Comparison of ENCODE assay signal across 8 cellular contexts in genomic region chr13:73849292-73849691, GRCh38.
A peak's percentile ranks its signal among the peaks of the same experiment; 100 is the strongest.
DNase-seq lines count a peak whose midpoint lies in the region; ATAC-seq and TF ChIP-seq lines count a peak whose summit lies in the region.

No MANE protein-coding gene starts in this region.

- H3K9ac ChIP-seq in mesenchymal stem cell (ENCODE audit: low read length), result no peak overlapping the region

- peaks cover 41% of the 10 kb centered on the region for H3K4me1 Mint-ChIP-seq in activated CD4-positive, alpha-beta T cell treated with anti-CD3 and anti-CD28 coated beads for 36 hours
- peaks cover 40% of the 10 kb centered on the region for H3K4me1 Mint-ChIP-seq in activated CD8-positive, alpha-beta T cell treated with anti-CD3 and anti-CD28 coated beads for 36 hours (ENCODE audit: low read depth)

- no peak overlapping the region for H2AFZ ChIP-seq in mesenchymal stem cell (ENCODE audit: low read depth, low read length)

- no peak overlapping the region for H3K4me3 Mint-ChIP-seq in activated CD4-positive, alpha-beta T cell treated with anti-CD3 and anti-CD28 coated beads for 36 hours
- H3K4me3 Mint-ChIP-seq in activated CD8-positive, alpha-beta T cell treated with anti-CD3 and anti-CD28 coated beads for 36 hours, result no peak overlapping the region

- POLR2A ChIA-PET in activated CD4-positive, alpha-beta T cell treated with anti-CD3 and anti-CD28 coated beads for 36 hours (lab: Charles Lee), result no interaction called here
- POLR2A ChIA-PET in activated CD8-positive, alpha-beta T cell treated with anti-CD3 and anti-CD28 coated beads for 36 hours (lab: Charles Lee), result no interaction called here

- H3K4me3 ChIP-seq in mesenchymal stem cell (ENCODE audit: insufficient read depth in 1 of 2, low read depth in 1 of 2, low read length in 2 of 2), result no peak overlapping the region

- H2BK120ac ChIP-seq in mesenchymal stem cell (ENCODE audit: low read depth, low read length), result no peak overlapping the region

- H3K4me1 ChIP-seq in mesenchymal stem cell (ENCODE audit: control insufficient read depth, insufficient read depth, low read depth, low read length), result no peaks in the 10 kb centered on the region

- no peak overlapping the region for H4K8ac ChIP-seq in mesenchymal stem cell (ENCODE audit: low read length)

- no peak overlapping the region for H2BK15ac ChIP-seq in mesenchymal stem cell (ENCODE audit: low read depth, poor library complexity, severe bottlenecking)

- H3K27ac ChIP-seq in mesenchymal stem cell (ENCODE audit: low read length, poor library complexity, severe bottlenecking), result no peak overlapping the region

- H3K36me3 ChIP-seq in mesenchymal stem cell (ENCODE audit: control insufficient read depth in 1 of 2, insufficient read depth in 2 of 2, low read depth in 1 of 2, low read length in 2 of 2), result peaks cover 5 to 10% of the 10 kb centered on the region in 2 experiments

- peaks cover 4% of the 10 kb centered on the region for H3K79me1 ChIP-seq in mesenchymal stem cell (replicated peaks; ENCODE audit: low read length, poor library complexity, severe bottlenecking)

- H3K36me3 Mint-ChIP-seq in activated CD4-positive, alpha-beta T cell treated with anti-CD3 and anti-CD28 coated beads for 36 hours (ENCODE audit: low read depth), result peaks cover 14% of the 10 kb centered on the region
- H3K36me3 Mint-ChIP-seq in activated CD8-positive, alpha-beta T cell treated with anti-CD3 and anti-CD28 coated beads for 36 hours (ENCODE audit: low read depth), result peaks cover 15% of the 10 kb centered on the region

- peak; percentile 32 for DNase-seq in activated CD4-positive, alpha-beta T cell treated with anti-CD3 and anti-CD28 coated beads for 36 hours
- DNase-seq in activated CD4-positive, alpha-beta T cell treated with anti-CD3 and anti-CD28 coated beads, Interleukin-2, amount 50 U/mL, for 48 hours, result no peak
- DNase-seq in activated CD8-positive, alpha-beta T cell treated with anti-CD3 and anti-CD28 coated beads for 36 hours, result peak; percentile 43
- DNase-seq in mesenchymal stem cell (peak; percentile 78), COR-L47 (lab: John Stamatoyannopoulos, UW) (no peak), HuH-7.5 (ENCODE audit: low spot score) (no peak)

- H3K14ac ChIP-seq in mesenchymal stem cell (ENCODE audit: low read length in 2 of 2), result no peak overlapping the region

- H3K4me2 ChIP-seq in mesenchymal stem cell (ENCODE audit: low read length, poor library complexity, severe bottlenecking), result no peak overlapping the region

- H3K18ac ChIP-seq in mesenchymal stem cell (ENCODE audit: low read depth in 1 of 2, low read length in 2 of 2), result no peak overlapping the region

- no peak overlapping the region for H2BK5ac ChIP-seq in mesenchymal stem cell (ENCODE audit: low read depth, low read length, poor library complexity, severe bottlenecking)

- H3K4ac ChIP-seq in mesenchymal stem cell (ENCODE audit: low read depth in 1 of 2, low read length in 2 of 2), result no peak overlapping the region

- H3K23ac ChIP-seq in mesenchymal stem cell (ENCODE audit: low read length in 2 of 2), result no peak overlapping the region

- no peak overlapping the region for H4K91ac ChIP-seq in mesenchymal stem cell (ENCODE audit: low read length)

- TF ChIP-seq CTCF in activated CD8-positive, alpha-beta T cell treated with anti-CD3 and anti-CD28 coated beads for 36 hours (IDR thresholded peaks at IDR 0.05), result peak; percentile 32

- H3K9me3 Mint-ChIP-seq in activated CD4-positive, alpha-beta T cell treated with anti-CD3 and anti-CD28 coated beads for 36 hours (ENCODE audit: low read depth), result no peaks in the 10 kb centered on the region
- no peaks in the 10 kb centered on the region for H3K9me3 Mint-ChIP-seq in activated CD8-positive, alpha-beta T cell treated with anti-CD3 and anti-CD28 coated beads for 36 hours

- no peaks in the 10 kb centered on the region for H3K27me3 Mint-ChIP-seq in activated CD4-positive, alpha-beta T cell treated with anti-CD3 and anti-CD28 coated beads for 36 hours
- H3K27me3 Mint-ChIP-seq in activated CD8-positive, alpha-beta T cell treated with anti-CD3 and anti-CD28 coated beads for 36 hours, result no peaks in the 10 kb centered on the region

- ATAC-seq in activated CD4-positive, alpha-beta T cell treated with anti-CD3 and anti-CD28 coated beads for 36 hours, result peak; percentile 36
- ATAC-seq in HG03139 (IDR thresholded peaks at IDR 0.05; ENCODE audit: unreplicated experiment) (peak; percentile 55), GM21381 (IDR thresholded peaks at IDR 0.05; ENCODE audit: unreplicated experiment) (no peak)
- ATAC-seq in activated CD8-positive, alpha-beta T cell treated with anti-CD3 and anti-CD28 coated beads for 36 hours, result peak; percentile 39

- CTCF ChIA-PET in activated CD4-positive, alpha-beta T cell treated with anti-CD3 and anti-CD28 coated beads for 36 hours (lab: Charles Lee), result interaction anchor here (0.7 to 2.7 kb wide), 10 partner anchors 9 to 1366 kb away, joined by 3 to 10 read pairs (median 4); no protein-coding TSS in a partner anchor
- CTCF ChIA-PET in activated CD8-positive, alpha-beta T cell treated with anti-CD3 and anti-CD28 coated beads for 36 hours (lab: Charles Lee), result interaction anchor here (1.2 to 2.1 kb wide), 7 partner anchors 10 to 214 kb away, joined by 3 to 8 read pairs (median 4); no protein-coding TSS in a partner anchor

- no peaks in the 10 kb centered on the region for H3K9me3 ChIP-seq in mesenchymal stem cell (ENCODE audit: control insufficient read depth, low read length)

- 45% methylated on average over 4 of the region's 5 CpGs for WGBS in mesenchymal stem cell

- no peak overlapping the region for H3K27ac Mint-ChIP-seq in activated CD4-positive, alpha-beta T cell treated with anti-CD3 and anti-CD28 coated beads for 36 hours
- H3K27ac Mint-ChIP-seq in activated CD8-positive, alpha-beta T cell treated with anti-CD3 and anti-CD28 coated beads for 36 hours, result peak overlapping the region; percentile 22

- no peaks in the 10 kb centered on the region for H3K27me3 ChIP-seq in mesenchymal stem cell (ENCODE audit: control insufficient read depth in 1 of 2, insufficient read depth in 1 of 2, low read length in 2 of 2)

- intact Hi-C loops in activated CD4-positive, alpha-beta T cell treated with anti-CD3 and anti-CD28 coated beads for 36 hours (cut with DNase I, micrococcal nuclease), result no loop called here
- intact Hi-C loops in activated CD8-positive, alpha-beta T cell treated with anti-CD3 and anti-CD28 coated beads for 36 hours (cut with micrococcal nuclease), result no loop called here

- no peak overlapping the region for H2AK5ac ChIP-seq in mesenchymal stem cell (ENCODE audit: low read length, severe bottlenecking)

- no peak overlapping the region for H2BK12ac ChIP-seq in mesenchymal stem cell (ENCODE audit: low read length in 2 of 2)

Comparison
In these comparisons a context has a peak if more than half of its experiments do, and no peak if none do; other contexts are left out.
1. DNase-seq: peak in activated CD4-positive, alpha-beta T cell treated with anti-CD3 and anti-CD28 coated beads for 36 hours (single experiment), activated CD8-positive, alpha-beta T cell treated with anti-CD3 and anti-CD28 coated beads for 36 hours (single experiment) and mesenchymal stem cell (single experiment); none in activated CD4-positive, alpha-beta T cell treated with anti-CD3 and anti-CD28 coated beads, Interleukin-2, amount 50 U/mL, for 48 hours (0 of 2), COR-L47 (single experiment) and HuH-7.5 (single experiment).